In the genomic region with DNA sequence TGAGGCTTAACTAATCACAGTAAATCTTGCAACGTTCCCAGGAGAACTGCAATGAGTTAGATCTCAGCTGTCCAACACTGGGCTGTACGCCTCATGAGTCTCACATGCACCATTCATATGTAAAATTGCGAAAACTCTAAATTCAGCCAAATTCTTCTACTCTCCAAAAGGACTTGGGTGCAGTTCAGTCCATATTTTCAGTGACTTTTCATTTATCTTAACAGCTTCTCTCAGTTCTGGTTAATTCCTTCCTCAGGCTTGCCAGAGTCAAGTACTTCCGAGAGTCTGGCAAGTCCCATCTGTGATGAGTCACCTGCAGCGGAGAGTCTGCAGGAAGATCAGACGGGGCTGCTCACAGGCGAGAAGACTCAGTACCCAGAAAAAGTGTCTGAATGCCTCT, we compare ENCODE assay signal across 8 cellular contexts. TPM values are rescaled to one million over a fixed set of nuclear protein-coding genes. Genes with fewer than 3 reads are reported as not detected.
DNase-seq lines count a peak whose midpoint lies in the region; ATAC-seq, FAIRE-seq and TF ChIP-seq lines count a peak whose summit lies in the region.

No MANE protein-coding gene starts in this region.

- H3K36me3 Mint-ChIP-seq in MCF 10A (ENCODE audit: insufficient read depth, unreplicated experiment) = no peaks in the 10 kb centered on the region
- H3K36me3 Mint-ChIP-seq in naive thymus-derived CD4-positive, alpha-beta T cell = no peaks in the 10 kb centered on the region
- no peaks in the 10 kb centered on the region for H3K36me3 Mint-ChIP-seq in activated CD8-positive, alpha-beta memory T cell treated with anti-CD3 and anti-CD28 coated beads, Interleukin-2, amount 10 ng/mL, durations not matched to agents 7 days and 5 days

- TF ChIP-seq POLR2A in suprapubic skin (IDR thresholded peaks at IDR 0.05) = no peak

- POLR2A ChIA-PET in MCF 10A (lab: Yijun Ruan, JAX) = interaction anchor here (0.9 to 1.6 kb wide), 3 partner anchors 12 to 47 kb away, joined by 3 to 8 read pairs (median 4); no protein-coding TSS in a partner anchor
- POLR2A ChIA-PET in naive thymus-derived CD4-positive, alpha-beta T cell (lab: Charles Lee) = no interaction called here

- WGBS in suprapubic skin = 21% methylated on average over 7 of the region's 7 CpGs

- no peak overlapping the region for H3K4me3 ChIP-seq in naive thymus-derived CD4-positive, alpha-beta T cell (ENCODE audit: low read length)
- no peak overlapping the region for H3K4me3 ChIP-seq in suprapubic skin

- TF ChIP-seq EP300 in suprapubic skin (IDR thresholded peaks at IDR 0.05) = no peak

- DNase-seq in Daoy (ENCODE audit: low read depth) (peak; percentile 88), MV-4-11 (lab: John Stamatoyannopoulos, UW) (peak; percentile 72), MCF 10A (ENCODE audit: unreplicated experiment) (peak; percentile 79), GM19239 (ENCODE audit: insufficient read length, low spot score) (no peak), suprapubic skin (ENCODE audit: low spot score in 2 of 2) (no peak), HK-2 (ENCODE audit: unreplicated experiment) (no peak)
- no peak for DNase-seq in naive thymus-derived CD4-positive, alpha-beta T cell
- DNase-seq in activated CD8-positive, alpha-beta memory T cell treated with anti-CD3 and anti-CD28 coated beads, Interleukin-2, amount 10 ng/mL, durations not matched to agents 7 days and 5 days = no peak

- H3K27me3 ChIP-seq in naive thymus-derived CD4-positive, alpha-beta T cell (ENCODE audit: control insufficient read depth in 2 of 2, insufficient read depth in 2 of 2, low read length in 2 of 2) = no peaks in the 10 kb centered on the region
- no peaks in the 10 kb centered on the region for H3K27me3 ChIP-seq in suprapubic skin

- intact Hi-C loops in MCF 10A (cut with micrococcal nuclease) = no loop called here
- intact Hi-C loops in naive thymus-derived CD4-positive, alpha-beta T cell (cut with micrococcal nuclease) = no loop called here

- BruUV-seq in MCF 10A (replicated peaks; lab: Mats Ljungman, UMichigan) = no TSS peak

- H3K9me3 Mint-ChIP-seq in MCF 10A (ENCODE audit: unreplicated experiment) = no peaks in the 10 kb centered on the region
- H3K9me3 Mint-ChIP-seq in naive thymus-derived CD4-positive, alpha-beta T cell = no peaks in the 10 kb centered on the region
- H3K9me3 Mint-ChIP-seq in activated CD8-positive, alpha-beta memory T cell treated with anti-CD3 and anti-CD28 coated beads, Interleukin-2, amount 10 ng/mL, durations not matched to agents 7 days and 5 days (ENCODE audit: low read depth) = no peaks in the 10 kb centered on the region

- peak; percentile 41 for ATAC-seq in naive thymus-derived CD4-positive, alpha-beta T cell
- no peak for ATAC-seq in activated CD8-positive, alpha-beta memory T cell treated with anti-CD3 and anti-CD28 coated beads, Interleukin-2, amount 10 ng/mL, durations not matched to agents 7 days and 5 days

- no peaks in the 10 kb centered on the region for H3K36me3 ChIP-seq in naive thymus-derived CD4-positive, alpha-beta T cell (ENCODE audit: control insufficient read depth in 2 of 3, insufficient read depth in 3 of 3, low read length in 3 of 3)
- H3K36me3 ChIP-seq in suprapubic skin = no peaks in the 10 kb centered on the region

- H3K4me1 Mint-ChIP-seq in MCF 10A (ENCODE audit: insufficient read depth, unreplicated experiment) = peaks cover 13% of the 10 kb centered on the region
- H3K4me1 Mint-ChIP-seq in naive thymus-derived CD4-positive, alpha-beta T cell = peaks cover 0 to 5% (median 0%) of the 10 kb centered on the region in 7 donors
- H3K4me1 Mint-ChIP-seq in activated CD8-positive, alpha-beta memory T cell treated with anti-CD3 and anti-CD28 coated beads, Interleukin-2, amount 10 ng/mL, durations not matched to agents 7 days and 5 days = peaks cover 5% of the 10 kb centered on the region

- FAIRE-seq in GM19239 (lab: Jason Lieb, UNC) = no peak

- H3K4me1 ChIP-seq in naive thymus-derived CD4-positive, alpha-beta T cell (ENCODE audit: control insufficient read depth in 2 of 2, insufficient read depth in 2 of 2, low read length in 2 of 2) = no peaks in the 10 kb centered on the region
- H3K4me1 ChIP-seq in suprapubic skin = peaks cover 30% of the 10 kb centered on the region

- TF ChIP-seq CTCF in MCF 10A (IDR thresholded peaks at IDR 0.05; ENCODE audit: unreplicated experiment) = no peak
- no peak for TF ChIP-seq CTCF in suprapubic skin (IDR thresholded peaks at IDR 0.05)

- H3K9me3 ChIP-seq in naive thymus-derived CD4-positive, alpha-beta T cell (ENCODE audit: control insufficient read depth in 2 of 3, low read length in 3 of 3) = no peaks in the 10 kb centered on the region
- no peaks in the 10 kb centered on the region for H3K9me3 ChIP-seq in suprapubic skin

- H3K27ac Mint-ChIP-seq in MCF 10A (ENCODE audit: low read depth, unreplicated experiment) = peak overlapping the region; percentile 6
- no peak overlapping the region for H3K27ac Mint-ChIP-seq in naive thymus-derived CD4-positive, alpha-beta T cell
- no peak overlapping the region for H3K27ac Mint-ChIP-seq in activated CD8-positive, alpha-beta memory T cell treated with anti-CD3 and anti-CD28 coated beads, Interleukin-2, amount 10 ng/mL, durations not matched to agents 7 days and 5 days

- no peak overlapping the region for H3K27ac ChIP-seq in naive thymus-derived CD4-positive, alpha-beta T cell (ENCODE audit: low read depth, low read length)
- no peak overlapping the region for H3K27ac ChIP-seq in suprapubic skin

- peak overlapping the region; percentile 29 for H3K4me3 Mint-ChIP-seq in MCF 10A (ENCODE audit: unreplicated experiment)
- H3K4me3 Mint-ChIP-seq in naive thymus-derived CD4-positive, alpha-beta T cell = no peak overlapping the region
- no peak overlapping the region for H3K4me3 Mint-ChIP-seq in activated CD8-positive, alpha-beta memory T cell treated with anti-CD3 and anti-CD28 coated beads, Interleukin-2, amount 10 ng/mL, durations not matched to agents 7 days and 5 days

- no peaks in the 10 kb centered on the region for H3K27me3 Mint-ChIP-seq in MCF 10A (ENCODE audit: insufficient read depth, unreplicated experiment)
- peaks cover 0 to 15% (median 0%) of the 10 kb centered on the region in 5 donors for H3K27me3 Mint-ChIP-seq in naive thymus-derived CD4-positive, alpha-beta T cell
- peaks cover 5% of the 10 kb centered on the region for H3K27me3 Mint-ChIP-seq in activated CD8-positive, alpha-beta memory T cell treated with anti-CD3 and anti-CD28 coated beads, Interleukin-2, amount 10 ng/mL, durations not matched to agents 7 days and 5 days

- CTCF ChIA-PET in MCF 10A (lab: Yijun Ruan, JAX) = interaction anchor here (0.6 to 3.1 kb wide), 6 partner anchors 13 to 723 kb away, joined by 3 to 20 read pairs (median 3); no protein-coding TSS in a partner anchor
- CTCF ChIA-PET in naive thymus-derived CD4-positive, alpha-beta T cell (lab: Charles Lee) = interaction anchor here (1.1 kb wide), 1 partner anchor 15 kb away, joined by 3 read pairs; no protein-coding TSS in a partner anchor
- CTCF ChIA-PET in activated CD8-positive, alpha-beta memory T cell treated with anti-CD3 and anti-CD28 coated beads, Interleukin-2, amount 10 ng/mL, durations not matched to agents 7 days and 5 days (lab: Charles Lee) = interaction anchor here (1.0 to 1.8 kb wide), 2 partner anchors 13 to 187 kb away, joined by 3 to 5 read pairs; no protein-coding TSS in a partner anchor

RNA-seq across cellular contexts. Expression of gene CCDC80, which starts 11.5 kb away (rescaled TPM):
- total RNA-seq in Daoy (2014; rRNA removed; shearing (Covaris generic)) = 60.9 and 77.8 TPM in 2 replicates
- total RNA-seq in MCF 10A (2022) (10.4 and 19.4 TPM in 2 replicates), suprapubic skin (10 to 100 TPM in 3 of 4 donors, 1 to 10 TPM in 1; 8.0 to 32.2 (median 17.1) TPM)
- under 1 TPM in 2 of 5 experiments, not detected in 3; 0.05 to 0.12 TPM for total RNA-seq in naive thymus-derived CD4-positive, alpha-beta T cell
- under 1 TPM in 1 of 2 donors, not detected in 1; 0.08 TPM for polyA plus RNA-seq in naive thymus-derived CD4-positive, alpha-beta T cell
- total RNA-seq in activated CD8-positive, alpha-beta memory T cell treated with anti-CD3 and anti-CD28 coated beads, Interleukin-2, amount 10 ng/mL, durations not matched to agents 7 days and 5 days = 1 to 10 TPM in 1 of 2 experiments, under 1 TPM in 1; 0.35 to 1.5 TPM

Comparison
In these comparisons a context has a peak if more than half of its experiments do, and no peak if none do; other contexts are left out.
1. DNase-seq: peak in Daoy (single experiment), MV-4-11 (single experiment) and MCF 10A (single experiment); none in naive thymus-derived CD4-positive, alpha-beta T cell (0 of 9), GM19239 (single experiment), suprapubic skin (0 of 2), HK-2 (single experiment) and activated CD8-positive, alpha-beta memory T cell treated with anti-CD3 and anti-CD28 coated beads, Interleukin-2, amount 10 ng/mL, durations not matched to agents 7 days and 5 days (single experiment).